8 cellular contexts compared by ENCODE assay signal in the genomic region with DNA sequence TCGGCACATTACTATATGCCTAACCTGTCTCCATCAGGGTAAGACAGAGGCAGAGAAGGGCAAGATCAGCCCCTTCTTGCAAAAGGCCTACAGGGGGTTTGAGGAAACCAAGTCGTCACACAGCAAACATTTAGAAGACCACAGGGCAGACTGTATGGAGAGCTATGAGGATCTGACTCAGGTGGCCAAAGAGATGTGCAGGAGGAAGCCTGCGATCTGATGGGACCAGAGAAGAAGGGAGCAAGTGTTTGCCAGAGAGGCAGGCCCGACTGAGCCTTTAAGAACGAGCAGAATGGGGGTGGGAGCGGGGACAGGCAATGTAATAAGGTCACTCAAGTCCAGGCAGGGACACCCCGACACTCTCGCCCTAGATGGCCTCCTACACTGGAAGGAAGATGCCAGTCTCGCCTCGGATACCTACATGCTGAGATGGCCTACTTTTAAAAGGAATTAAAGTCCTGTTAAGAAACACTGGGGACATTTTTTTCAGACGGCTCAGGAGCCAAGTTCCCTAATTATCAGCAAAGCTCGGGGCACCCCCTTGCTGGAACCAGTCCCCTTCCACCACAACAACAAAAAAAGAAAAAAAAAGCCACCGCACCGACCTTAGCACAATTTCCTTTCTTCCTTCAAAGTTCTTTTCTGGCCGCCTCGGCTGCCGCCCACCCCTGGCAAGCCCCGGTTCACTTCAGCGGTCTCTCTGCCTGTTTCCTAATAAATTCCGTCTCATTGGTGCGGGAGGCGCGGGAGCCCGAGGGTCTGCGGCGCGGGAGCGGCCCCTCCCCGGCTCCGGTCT. TPM values are rescaled to one million over a fixed set of nuclear protein-coding genes. Genes with fewer than 3 reads are reported as not detected.
A peak's percentile ranks its signal among the peaks of the same experiment; 100 is the strongest.
DNase-seq lines count a peak whose midpoint lies in the region; ATAC-seq and TF ChIP-seq lines count a peak whose summit lies in the region.

No MANE protein-coding gene starts in this region.

- BruUV-seq in HCT116 (replicated peaks; lab: Mats Ljungman, UMichigan), result TSS peak; percentile 54

- H3K36me3 ChIP-seq in HCT116 (ENCODE audit: control insufficient read depth in 1 of 2, insufficient read depth in 2 of 2, low read length in 2 of 2) (no peaks in the 10 kb centered on the region), kidney epithelial cell (ENCODE audit: control insufficient read depth, insufficient read depth, low read length) (no peaks in the 10 kb centered on the region), thoracic aorta (no peaks in the 10 kb centered on the region)

- ATAC-seq in HCT116, result no peak
- ATAC-seq in thoracic aorta (ENCODE audit: insufficient number of reproducible peaks, low FRiP score, low read depth), result no peak
- no peak for ATAC-seq in GM19023 (IDR thresholded peaks at IDR 0.05; ENCODE audit: unreplicated experiment)

- no peak for TF ChIP-seq RAD21 in HCT116 (IDR thresholded peaks at IDR 0.05; ENCODE audit: low read depth)

- RAD21 ChIA-PET in HCT116 (lab: Charles Lee; ENCODE audit: low non-redundant PET in 1 of 2, low total read pairs in 2 of 2, uncharacterized antibody in 2 of 2, unreplicated experiment in 2 of 2), result no interaction called here

- H3K27ac ChIP-seq in HCT116 (ENCODE audit: low read depth, low read length), result peak overlapping the region; percentile 74
- H3K27ac ChIP-seq in thoracic aorta, result peak overlapping the region; percentile 87 to 92

- H3K9me3 ChIP-seq in HCT116 (ENCODE audit: control insufficient read depth in 1 of 2, insufficient read depth in 1 of 2, low read depth in 1 of 2, low read length in 2 of 2) (no peaks in the 10 kb centered on the region), thoracic aorta (no peaks in the 10 kb centered on the region)

- H3K4me3 ChIP-seq in AG09309 (ENCODE audit: control insufficient read depth, low read depth, low read length) (peak overlapping the region; percentile 83), HCT116 (replicated peaks in 1 of 2; ENCODE audit: low read depth in 1 of 2, low read length in 2 of 2) (peak overlapping the region; percentile 80 to 81), kidney epithelial cell (ENCODE audit: low read depth, low read length) (peak overlapping the region; percentile 60), thoracic aorta (peak overlapping the region; percentile 78)

- DNase-seq in AG09309 (ENCODE audit: low read depth), result no peak
- no peak for DNase-seq in HCT116 (ENCODE audit: low read depth, low spot score)
- DNase-seq in activated naive CD8-positive, alpha-beta T cell treated with anti-CD3 and anti-CD28 coated beads for 36 hours, result no peak
- DNase-seq in kidney epithelial cell (ENCODE audit: low read depth), result no peak
- DNase-seq in thoracic aorta (ENCODE audit: low spot score), result no peak
- no peak for DNase-seq in KG1 (lab: John Stamatoyannopoulos, UW)
- no peak for DNase-seq in ureter (ENCODE audit: low spot score)

- no peaks in the 10 kb centered on the region for H3K27me3 Mint-ChIP-seq in activated naive CD8-positive, alpha-beta T cell treated with anti-CD3 and anti-CD28 coated beads for 36 hours

- H2AFZ ChIP-seq in HCT116 (ENCODE audit: low read depth, low read length, poor library complexity, severe bottlenecking), result no peak overlapping the region

- H4K20me1 ChIP-seq in HCT116 (ENCODE audit: insufficient read depth), result no peaks in the 10 kb centered on the region

- CTCF ChIA-PET in HCT116 (lab: Charles Lee), result no interaction called here

- peak overlapping the region; percentile 5 for H3K27ac Mint-ChIP-seq in activated naive CD8-positive, alpha-beta T cell treated with anti-CD3 and anti-CD28 coated beads for 36 hours

- no peaks in the 10 kb centered on the region for H3K9me3 Mint-ChIP-seq in activated naive CD8-positive, alpha-beta T cell treated with anti-CD3 and anti-CD28 coated beads for 36 hours

- no peaks in the 10 kb centered on the region for H3K9me2 ChIP-seq in HCT116 (ENCODE audit: insufficient read depth)

- H3K79me2 ChIP-seq in HCT116 (ENCODE audit: insufficient read depth, low read length), result peaks cover 49% of the 10 kb centered on the region

- TF ChIP-seq CTCF in AG09309 (IDR thresholded peaks at IDR 0.05; ENCODE audit: control insufficient read depth, insufficient read depth, low read depth, low read length, missing control alignments) (no peak), HCT116 (IDR thresholded peaks at IDR 0.05 in 2 of 3, conservative IDR thresholded peaks at IDR 0.05 in 1 of 3; ENCODE audit: borderline replicate concordance in 1 of 3, insufficient read depth in 1 of 3, low read depth in 2 of 3, low read length in 2 of 3) (no peak), kidney epithelial cell (IDR thresholded peaks at IDR 0.05; ENCODE audit: insufficient read depth, low read length, poor library complexity, severe bottlenecking) (no peak), thoracic aorta (IDR thresholded peaks at IDR 0.05) (no peak)

- peaks cover 27% of the 10 kb centered on the region for H3K4me1 Mint-ChIP-seq in activated naive CD8-positive, alpha-beta T cell treated with anti-CD3 and anti-CD28 coated beads for 36 hours

- POLR2A ChIA-PET in HCT116 (lab: Charles Lee), result no interaction called here

- no peak for TF ChIP-seq POLR2A in HCT116 (IDR thresholded peaks at IDR 0.05; ENCODE audit: borderline replicate concordance, extremely low read depth, insufficient read depth, insufficient read length)

- intact Hi-C loops in HCT116 (cut with micrococcal nuclease), result loop anchor here (2.0 to 5.0 kb wide), 2 partner anchors 78 to 177 kb away; no protein-coding TSS in a partner anchor

- peak overlapping the region; percentile 78 for H3K4me3 Mint-ChIP-seq in activated naive CD8-positive, alpha-beta T cell treated with anti-CD3 and anti-CD28 coated beads for 36 hours

- H3K4me2 ChIP-seq in HCT116 (ENCODE audit: low read length), result peak overlapping the region; percentile 94

- H3K4me1 ChIP-seq in HCT116 (ENCODE audit: control insufficient read depth in 1 of 2, insufficient read depth in 2 of 2, low read length in 2 of 2) (peaks cover 15 to 31% of the 10 kb centered on the region in 2 experiments), thoracic aorta (ENCODE audit: control insufficient read depth in 1 of 2, low read depth in 2 of 2) (peaks cover 16 to 28% of the 10 kb centered on the region in 2 donors)

- peaks cover 2% of the 10 kb centered on the region for H3K36me3 Mint-ChIP-seq in activated naive CD8-positive, alpha-beta T cell treated with anti-CD3 and anti-CD28 coated beads for 36 hours

- peak overlapping the region; percentile 86 for H3K9ac ChIP-seq in HCT116 (ENCODE audit: low read length)

- no peaks in the 10 kb centered on the region for H3K27me3 ChIP-seq in HCT116 (ENCODE audit: insufficient read depth, low read length)
- no peaks in the 10 kb centered on the region for H3K27me3 ChIP-seq in kidney epithelial cell (ENCODE audit: control insufficient read depth, insufficient read depth, low read length)
- H3K27me3 ChIP-seq in thoracic aorta (replicated peaks; ENCODE audit: insufficient read depth), result no peaks in the 10 kb centered on the region

TF ChIP-seq in HCT116, 20 proteins besides CTCF, POLR2A, EP300 and RAD21 (continues in another document):
- TF ChIP-seq JUND (IDR thresholded peaks at IDR 0.05) (no peak), CEBPB (IDR thresholded peaks at IDR 0.05; ENCODE audit: low read depth) (no peak), ZFX (IDR thresholded peaks at IDR 0.05) (no peak), TCF7L2 (IDR thresholded peaks at IDR 0.05; ENCODE audit: borderline replicate concordance, extremely low read depth, insufficient read depth, insufficient read length) (no peak), EGR1 (IDR thresholded peaks at IDR 0.05; ENCODE audit: low read depth) (no peak), ELF1 (IDR thresholded peaks at IDR 0.05; ENCODE audit: borderline replicate concordance, low read depth) (no peak), EZH2phosphoT487 (IDR thresholded peaks at IDR 0.05; ENCODE audit: borderline replicate concordance) (no peak), CBX3 (IDR thresholded peaks at IDR 0.05; ENCODE audit: low read depth) (no peak), YY1 (IDR thresholded peaks at IDR 0.05; ENCODE audit: extremely low read depth, insufficient replicate concordance, low read depth, low read length) (no peak), EZH2 (IDR thresholded peaks at IDR 0.05) (no peak)
- TF ChIP-seq, protein P1, sequence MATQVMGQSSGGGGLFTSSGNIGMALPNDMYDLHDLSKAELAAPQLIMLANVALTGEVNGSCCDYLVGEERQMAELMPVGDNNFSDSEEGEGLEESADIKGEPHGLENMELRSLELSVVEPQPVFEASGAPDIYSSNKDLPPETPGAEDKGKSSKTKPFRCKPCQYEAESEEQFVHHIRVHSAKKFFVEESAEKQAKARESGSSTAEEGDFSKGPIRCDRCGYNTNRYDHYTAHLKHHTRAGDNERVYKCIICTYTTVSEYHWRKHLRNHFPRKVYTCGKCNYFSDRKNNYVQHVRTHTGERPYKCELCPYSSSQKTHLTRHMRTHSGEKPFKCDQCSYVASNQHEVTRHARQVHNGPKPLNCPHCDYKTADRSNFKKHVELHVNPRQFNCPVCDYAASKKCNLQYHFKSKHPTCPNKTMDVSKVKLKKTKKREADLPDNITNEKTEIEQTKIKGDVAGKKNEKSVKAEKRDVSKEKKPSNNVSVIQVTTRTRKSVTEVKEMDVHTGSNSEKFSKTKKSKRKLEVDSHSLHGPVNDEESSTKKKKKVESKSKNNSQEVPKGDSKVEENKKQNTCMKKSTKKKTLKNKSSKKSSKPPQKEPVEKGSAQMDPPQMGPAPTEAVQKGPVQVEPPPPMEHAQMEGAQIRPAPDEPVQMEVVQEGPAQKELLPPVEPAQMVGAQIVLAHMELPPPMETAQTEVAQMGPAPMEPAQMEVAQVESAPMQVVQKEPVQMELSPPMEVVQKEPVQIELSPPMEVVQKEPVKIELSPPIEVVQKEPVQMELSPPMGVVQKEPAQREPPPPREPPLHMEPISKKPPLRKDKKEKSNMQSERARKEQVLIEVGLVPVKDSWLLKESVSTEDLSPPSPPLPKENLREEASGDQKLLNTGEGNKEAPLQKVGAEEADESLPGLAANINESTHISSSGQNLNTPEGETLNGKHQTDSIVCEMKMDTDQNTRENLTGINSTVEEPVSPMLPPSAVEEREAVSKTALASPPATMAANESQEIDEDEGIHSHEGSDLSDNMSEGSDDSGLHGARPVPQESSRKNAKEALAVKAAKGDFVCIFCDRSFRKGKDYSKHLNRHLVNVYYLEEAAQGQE (IDR thresholded peaks at IDR 0.05; ENCODE audit: low read depth), result no peak

RNA-seq across cellular contexts. Expression of a gene that starts 1.5 kb away (rescaled TPM):
- total RNA-seq in HCT116 (2021; ENCODE audit: unreplicated experiment), result 10.0 TPM
- polyA plus RNA-seq in HCT116 (2012), result 4.8 and 8.0 TPM in 2 replicates
- 10 to 100 TPM in 1 of 2 experiments, 1 to 10 TPM in 1; 8.3 to 10.8 TPM for total RNA-seq in activated naive CD8-positive, alpha-beta T cell treated with anti-CD3 and anti-CD28 coated beads for 36 hours
- 7.6 and 13.0 TPM in 2 replicates for total RNA-seq in kidney epithelial cell
- 10 to 100 TPM; 16.6 to 18.1 TPM for total RNA-seq in thoracic aorta
- 28.6 TPM for total RNA-seq in ureter

RNA-seq across cellular contexts. Expression of a gene that starts 42.7 kb away (rescaled TPM):
- 20.8 TPM for total RNA-seq in HCT116 (2021; ENCODE audit: unreplicated experiment)
- polyA plus RNA-seq in HCT116 (2012), result 21.0 and 27.0 TPM in 2 replicates
- total RNA-seq in activated naive CD8-positive, alpha-beta T cell treated with anti-CD3 and anti-CD28 coated beads for 36 hours, result 1 to 10 TPM; 4.0 to 4.3 TPM
- total RNA-seq in kidney epithelial cell, result 33.3 and 43.6 TPM in 2 replicates
- total RNA-seq in thoracic aorta, result 10 to 100 TPM; 62.4 to 78.8 TPM
- total RNA-seq in ureter, result 26.1 TPM
